In genomic region chr16:85366031-85366763, GRCh38 we compare ENCODE assay signal across 14 cellular contexts.
DNase-seq lines count a peak whose midpoint lies in the region; ATAC-seq and TF ChIP-seq lines count a peak whose summit lies in the region.
"Had no signal": no experiment of that assay in that cellular context is flagged by ENCODE, and none has a peak within 500 bp of the region (broad histone marks: within the 10 kb centered on the region; RNA-seq: fewer than 3 reads in every experiment).

No MANE protein-coding gene starts in this region.

- ATAC-seq in Panc1 (no peak), GM18907 (IDR thresholded peaks at IDR 0.05; ENCODE audit: unreplicated experiment) (no peak)
- ATAC-seq: activated CD8-positive, alpha-beta T cell treated with anti-CD3 and anti-CD28 coated beads for 36 hours had no signal

- DNase-seq in DMS 273 (lab: John Stamatoyannopoulos, UW; ENCODE audit: unreplicated experiment) (peak; percentile 62), DMS 273 treated with DMSO at 0.1 percent for 48 hours (lab: John Stamatoyannopoulos, UW) (no peak), Panc1 (ENCODE audit: low read depth, low spot score) (no peak), hepatocyte (ENCODE audit: low spot score) (no peak), HAP-1 (ENCODE audit: low spot score in 2 of 2) (no peak), HEK293T (ENCODE audit: extremely low spot score) (no peak)
- DNase-seq: activated CD8-positive, alpha-beta T cell treated with anti-CD3 and anti-CD28 coated beads for 36 hours; activated naive CD4-positive, alpha-beta T cell; Peyer's patch; retina had no signal

- H3K27me3 ChIP-seq in Panc1 (ENCODE audit: control insufficient read depth, insufficient read depth, low read length) (no peaks in the 10 kb centered on the region), hepatocyte (no peaks in the 10 kb centered on the region), stomach smooth muscle (ENCODE audit: control insufficient read depth in 1 of 2, insufficient read depth in 2 of 2, low read length in 2 of 2) (no peaks in the 10 kb centered on the region), HAP-1 (ENCODE audit: low read depth) (no peaks in the 10 kb centered on the region)
- H3K27me3 ChIP-seq: Peyer's patch had no signal

- POLR2A ChIA-PET in Panc1 (lab: Charles Lee) (no interaction called here), HEK293T (lab: Yijun Ruan, JAX) (no interaction called here)

- H4K20me1 ChIP-seq in hepatocyte (ENCODE audit: insufficient read depth, poor library complexity, severe bottlenecking): no peaks in the 10 kb centered on the region

- peak overlapping the region; percentile 51; the same call in 1 of the 2 replicates for H3K27ac ChIP-seq in Panc1 (ENCODE audit: low read length)
- H3K27ac ChIP-seq in hepatocyte: peak overlapping the region; percentile 89
- peak overlapping the region; percentile 93 for H3K27ac ChIP-seq in stomach smooth muscle (ENCODE audit: low read length)
- H3K27ac ChIP-seq: 22Rv1, epithelial cell of prostate had no signal

- H3K9me2 ChIP-seq in hepatocyte (replicated peaks; ENCODE audit: insufficient read depth): no peaks in the 10 kb centered on the region

- H3K4me2 ChIP-seq in hepatocyte: peak overlapping the region; percentile 48

- CTCF ChIA-PET in Panc1 (lab: Charles Lee): no interaction called here
- CTCF ChIA-PET in HEK293T (lab: Yijun Ruan, JAX): interaction anchor here (1.3 kb wide), 1 partner anchor 12 kb away, joined by 3 read pairs; no protein-coding TSS in a partner anchor

- H3K4me1 ChIP-seq in Panc1 (ENCODE audit: control insufficient read depth, insufficient read depth, low read length): peaks cover 14% of the 10 kb centered on the region
- H3K4me1 ChIP-seq in hepatocyte (ENCODE audit: insufficient read depth): peaks cover 54% of the 10 kb centered on the region
- H3K4me1 ChIP-seq in stomach smooth muscle (ENCODE audit: control insufficient read depth, insufficient read depth, low read length): peaks cover 60% of the 10 kb centered on the region
- H3K4me1 ChIP-seq in HAP-1: no peaks in the 10 kb centered on the region

- peaks cover 12% of the 10 kb centered on the region for H3K79me2 ChIP-seq in hepatocyte

- 57% methylated on average over 22 of the region's 22 CpGs for WGBS in hepatocyte (ENCODE audit: low lambda C conversion rate, missing lambda C conversion rate)

- no TSS peak for BruUV-seq in Panc1 (replicated peaks; lab: Mats Ljungman, UMichigan)

- H3K9ac ChIP-seq in stomach smooth muscle (ENCODE audit: low read length in 2 of 2): peak overlapping the region; percentile 64 to 72

- H3K4me3 ChIP-seq in Panc1 (ENCODE audit: low read depth in 2 of 2, low read length in 2 of 2) (no peak overlapping the region), hepatocyte (no peak overlapping the region), stomach smooth muscle (ENCODE audit: low read length in 2 of 2) (peak overlapping the region; percentile 20 to 35), HAP-1 (no peak overlapping the region)
- H3K4me3 ChIP-seq: Peyer's patch had no signal

- no peak overlapping the region for H2AFZ ChIP-seq in hepatocyte

- H3K36me3 ChIP-seq in Panc1 (ENCODE audit: control insufficient read depth, insufficient read depth, low read length): no peaks in the 10 kb centered on the region
- H3K36me3 ChIP-seq in hepatocyte (replicated peaks; ENCODE audit: insufficient read depth, low read depth): no peaks in the 10 kb centered on the region
- H3K36me3 ChIP-seq in stomach smooth muscle (ENCODE audit: control insufficient read depth in 2 of 2, insufficient read depth in 2 of 2, low read length in 2 of 2): no peaks in the 10 kb centered on the region
- H3K36me3 ChIP-seq in HAP-1 (replicated peaks): no peaks in the 10 kb centered on the region
- H3K36me3 ChIP-seq: Peyer's patch had no signal

- H3K9me3 ChIP-seq in Panc1 (ENCODE audit: control insufficient read depth, insufficient read depth, low read depth, low read length): no peaks in the 10 kb centered on the region
- no peaks in the 10 kb centered on the region for H3K9me3 ChIP-seq in hepatocyte (ENCODE audit: low read depth)
- no peaks in the 10 kb centered on the region for H3K9me3 ChIP-seq in stomach smooth muscle (ENCODE audit: control insufficient read depth in 2 of 2, low read length in 2 of 2)
- no peaks in the 10 kb centered on the region for H3K9me3 ChIP-seq in HAP-1

- intact Hi-C loops in Panc1 (cut with micrococcal nuclease; ENCODE audit: unreplicated experiment): no loop called here

- in situ Hi-C loops in Panc1 (cut with HindIII; ENCODE audit: low pct_unique_long_range_greater_than_20kb, low sequenced_read_pairs) (no loop called here), HAP-1 (cut with MboI; ENCODE audit: low sequenced_read_pairs) (no loop called here)

- no peak for TF ChIP-seq CTCF in Panc1 (IDR thresholded peaks at IDR 0.05)
- no peak for TF ChIP-seq CTCF in hepatocyte (IDR thresholded peaks at IDR 0.05; ENCODE audit: poor library complexity)

TF ChIP-seq in HEK293T, 16 proteins besides CTCF, POLR2A, EP300 and RAD21:
- TF ChIP-seq TARDBP (IDR thresholded peaks at IDR 0.05): no peak
- TF ChIP-seq ARNT (IDR thresholded peaks at IDR 0.05): no peak
- TF ChIP-seq HDGF (IDR thresholded peaks at IDR 0.05; ENCODE audit: borderline replicate concordance): no peak
- no peak for TF ChIP-seq FOXM1 (IDR thresholded peaks at IDR 0.05; ENCODE audit: borderline replicate concordance)
- TF ChIP-seq CTBP1 (IDR thresholded peaks at IDR 0.05; ENCODE audit: borderline replicate concordance): no peak
- TF ChIP-seq BHLHE40 (IDR thresholded peaks at IDR 0.05; ENCODE audit: borderline replicate concordance): no peak
- no peak for TF ChIP-seq L3MBTL2 (conservative IDR thresholded peaks at IDR 0.05)
- TF ChIP-seq ZNF384 (IDR thresholded peaks at IDR 0.05): no peak
- no peak for TF ChIP-seq ELF4 (IDR thresholded peaks at IDR 0.05)
- TF ChIP-seq FOXA1 (IDR thresholded peaks at IDR 0.05): no peak
- TF ChIP-seq SP1 (IDR thresholded peaks at IDR 0.05): no peak
- TF ChIP-seq FOXK2 (IDR thresholded peaks at IDR 0.05): no peak
- TF ChIP-seq, protein P1, sequence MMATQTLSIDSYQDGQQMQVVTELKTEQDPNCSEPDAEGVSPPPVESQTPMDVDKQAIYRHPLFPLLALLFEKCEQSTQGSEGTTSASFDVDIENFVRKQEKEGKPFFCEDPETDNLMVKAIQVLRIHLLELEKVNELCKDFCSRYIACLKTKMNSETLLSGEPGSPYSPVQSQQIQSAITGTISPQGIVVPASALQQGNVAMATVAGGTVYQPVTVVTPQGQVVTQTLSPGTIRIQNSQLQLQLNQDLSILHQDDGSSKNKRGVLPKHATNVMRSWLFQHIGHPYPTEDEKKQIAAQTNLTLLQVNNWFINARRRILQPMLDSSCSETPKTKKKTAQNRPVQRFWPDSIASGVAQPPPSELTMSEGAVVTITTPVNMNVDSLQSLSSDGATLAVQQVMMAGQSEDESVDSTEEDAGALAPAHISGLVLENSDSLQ (IDR thresholded peaks at IDR 0.05): no peak
- no peak for TF ChIP-seq NFRKB (IDR thresholded peaks at IDR 0.05)
- no peak for TF ChIP-seq SUZ12 (IDR thresholded peaks at IDR 0.05)

Comparison
In these comparisons a context has a peak if more than half of its experiments do, and no peak if none do; other contexts are left out.
1. H3K4me3 ChIP-seq: peak in stomach smooth muscle (2 of 2); none in Panc1 (0 of 2), hepatocyte (single experiment) and HAP-1 (single experiment).
2. Peak in every context shown above with its lines, with median percentiles within 50 percentile points of each other: H3K27ac ChIP-seq.